14 cellular contexts compared by ENCODE assay signal in genomic region chr22:17131686-17132085, GRCh38. TPM values are rescaled to one million over a fixed set of nuclear protein-coding genes. Genes with fewer than 3 reads are reported as not detected.
DNase-seq lines count a peak whose midpoint lies in the region; ATAC-seq and TF ChIP-seq lines count a peak whose summit lies in the region.
"Had no signal": no experiment of that assay in that cellular context is flagged by ENCODE, and none has a peak within 500 bp of the region (broad histone marks: within the 10 kb centered on the region; RNA-seq: fewer than 3 reads in every experiment).

No MANE protein-coding gene starts in this region.

- H3K4me1 ChIP-seq in GM23338 (ENCODE audit: insufficient read depth) = no peaks in the 10 kb centered on the region
- H3K4me1 ChIP-seq in mammary epithelial cell (ENCODE audit: insufficient read depth, low read length) = no peaks in the 10 kb centered on the region
- no peaks in the 10 kb centered on the region for H3K4me1 ChIP-seq in lower lobe of right lung

- peaks cover 15% of the 10 kb centered on the region; the same call in 2 of the 3 replicates for H3K4me1 Mint-ChIP-seq in GM23338
- peaks cover 13% of the 10 kb centered on the region for H3K4me1 Mint-ChIP-seq in WTC11

- H3K9me3 ChIP-seq in neural cell (ENCODE audit: low read length) (no peaks in the 10 kb centered on the region), mammary epithelial cell (replicated peaks; ENCODE audit: insufficient read depth, low read length) (no peaks in the 10 kb centered on the region), lower lobe of right lung (no peaks in the 10 kb centered on the region)
- H3K9me3 ChIP-seq: SK-N-SH had no signal

- ATAC-seq in GM23338 (peak; percentile 94), WTC11 (peak; percentile 88), lower lobe of right lung (no peak)
- ATAC-seq: stimulated activated naive CD8-positive, alpha-beta T cell treated with anti-CD3 and anti-CD28 coated beads, Interleukin-15, amount 100 ng/mL, for 72 hours had no signal

- peaks cover 7% of the 10 kb centered on the region for H3K27me3 Mint-ChIP-seq in GM23338 (ENCODE audit: insufficient read depth, low read depth, poor library complexity)
- no peaks in the 10 kb centered on the region for H3K27me3 Mint-ChIP-seq in WTC11 (ENCODE audit: low read depth)
- H3K27me3 Mint-ChIP-seq: stimulated activated naive CD8-positive, alpha-beta T cell treated with anti-CD3 and anti-CD28 coated beads, Interleukin-15, amount 100 ng/mL, for 72 hours had no signal

- H3K27ac Mint-ChIP-seq in GM23338 (no peak overlapping the region), WTC11 (no peak overlapping the region)

- peak; percentile 74 for TF ChIP-seq RAD21 in neural cell (conservative IDR thresholded peaks at IDR 0.05)

- TF ChIP-seq CTCF in GM23338 (conservative IDR thresholded peaks at IDR 0.05; ENCODE audit: low read depth in 2 of 2) (0 out of 4 replicates have a peak, but pooled peaks of 1 of the 2 experiments have one; percentile 1), WTC11 (IDR thresholded peaks at IDR 0.05) (no peak), neural cell (IDR thresholded peaks at IDR 0.05; ENCODE audit: poor library complexity, severe bottlenecking) (peak; percentile 79), mammary epithelial cell (conservative IDR thresholded peaks at IDR 0.05 in 1 of 2, IDR thresholded peaks at IDR 0.05 in 1 of 2; ENCODE audit: extremely low read depth in 1 of 2, insufficient read depth in 1 of 2, low read depth in 1 of 2, low read length in 2 of 2) (no peak), lower lobe of right lung (IDR thresholded peaks at IDR 0.05) (no peak)

- H3K9me3 Mint-ChIP-seq in GM23338 (no peaks in the 10 kb centered on the region), WTC11 (no peaks in the 10 kb centered on the region)
- H3K9me3 Mint-ChIP-seq: stimulated activated naive CD8-positive, alpha-beta T cell treated with anti-CD3 and anti-CD28 coated beads, Interleukin-15, amount 100 ng/mL, for 72 hours had no signal

- CTCF ChIA-PET in WTC11 (lab: Charles Lee) (interaction anchor here (0.7 to 2.1 kb wide), 16 partner anchors 12 to 655 kb away, joined by 3 to 21 read pairs (median 4); no protein-coding TSS in a partner anchor), mammary epithelial cell (lab: Charles Lee; ENCODE audit: low non-redundant PET) (no interaction called here)

- BruUV-seq in mammary epithelial cell (replicated peaks; lab: Mats Ljungman, UMichigan) = no TSS peak

- H3F3A ChIP-seq in GM23338 (replicated peaks; ENCODE audit: low read depth) (0 out of 2 replicates have a peak, but pooled peaks cover 3% of the 10 kb centered on the region), neural cell (ENCODE audit: insufficient read depth, low read length, poor library complexity, severe bottlenecking) (no peaks in the 10 kb centered on the region)

- no peaks in the 10 kb centered on the region; the same call in 1 of the 2 replicates for H4K20me1 ChIP-seq in GM23338 (replicated peaks; ENCODE audit: insufficient read depth)
- no peaks in the 10 kb centered on the region for H4K20me1 ChIP-seq in neural cell (ENCODE audit: insufficient read depth)
- H4K20me1 ChIP-seq in mammary epithelial cell (ENCODE audit: insufficient read depth, low read length) = no peaks in the 10 kb centered on the region

- no peaks in the 10 kb centered on the region for H3K79me2 ChIP-seq in GM23338 (replicated peaks; ENCODE audit: insufficient read depth)
- no peaks in the 10 kb centered on the region for H3K79me2 ChIP-seq in neural cell (replicated peaks; ENCODE audit: insufficient read depth, low read length)
- no peaks in the 10 kb centered on the region for H3K79me2 ChIP-seq in mammary epithelial cell (ENCODE audit: insufficient read depth, low read length)

- dilution Hi-C loops in mammary epithelial cell (cut with HindIII; ENCODE audit: low sequenced_read_pairs) = no loop called here

- POLR2A ChIA-PET in WTC11 (lab: Charles Lee) = interaction anchor here (0.6 kb wide), 1 partner anchor 13 kb away, joined by 3 read pairs; no protein-coding TSS in a partner anchor

- peak; percentile 57 for TF ChIP-seq EP300 in neural cell (conservative IDR thresholded peaks at IDR 0.05; ENCODE audit: poor library complexity, severe bottlenecking)

- in situ Hi-C loops in mammary epithelial cell (cut with MboI; ENCODE audit: low sequenced_read_pairs in 2 of 2) = no loop called here

- no peaks in the 10 kb centered on the region for H3K9me2 ChIP-seq in GM23338 (ENCODE audit: insufficient read depth)
- H3K9me2 ChIP-seq in neural cell (ENCODE audit: insufficient read depth, low read length) = no peaks in the 10 kb centered on the region
- H3K9me2 ChIP-seq: SK-N-SH had no signal

- H2AFZ ChIP-seq in GM23338 (no peak overlapping the region), neural cell (ENCODE audit: low read depth, low read length) (no peak overlapping the region), mammary epithelial cell (ENCODE audit: low read depth, low read length) (no peak overlapping the region)

- H3K36me3 ChIP-seq in GM23338 (ENCODE audit: insufficient read depth) = no peaks in the 10 kb centered on the region
- no peaks in the 10 kb centered on the region for H3K36me3 ChIP-seq in neural cell (ENCODE audit: insufficient read depth, low read length)
- H3K36me3 ChIP-seq in mammary epithelial cell (ENCODE audit: insufficient read depth, low read length) = no peaks in the 10 kb centered on the region
- H3K36me3 ChIP-seq in lower lobe of right lung = no peaks in the 10 kb centered on the region

- intact Hi-C loops in mammary epithelial cell (cut with micrococcal nuclease) (no loop called here), lower lobe of right lung (cut with DNase I) (no loop called here)

- H3K9ac ChIP-seq in neural cell (ENCODE audit: low read length) (peak overlapping the region; percentile 28), mammary epithelial cell (ENCODE audit: insufficient read depth, low read length) (no peak overlapping the region)
- H3K9ac ChIP-seq: SK-N-SH had no signal

- H3K4me2 ChIP-seq in GM23338 (no peak overlapping the region), neural cell (ENCODE audit: low read length) (peak overlapping the region; percentile 11), mammary epithelial cell (ENCODE audit: insufficient read depth, low read depth, low read length) (no peak overlapping the region)
- H3K4me2 ChIP-seq: SK-N-SH had no signal

- H3K27me3 ChIP-seq in GM23338 (ENCODE audit: insufficient read depth) = no peaks in the 10 kb centered on the region
- H3K27me3 ChIP-seq in neural cell (ENCODE audit: insufficient read depth, low read depth, low read length) = no peaks in the 10 kb centered on the region
- no peaks in the 10 kb centered on the region for H3K27me3 ChIP-seq in mammary epithelial cell (ENCODE audit: insufficient read depth, low read length)
- H3K27me3 ChIP-seq in lower lobe of right lung (ENCODE audit: low read depth) = no peaks in the 10 kb centered on the region

- H3K27ac ChIP-seq in GM23338 (ENCODE audit: low read depth) (no peak overlapping the region), neural cell (ENCODE audit: low read length) (peak overlapping the region; percentile 61), mammary epithelial cell (ENCODE audit: insufficient read depth, low read depth, low read length) (no peak overlapping the region), lower lobe of right lung (no peak overlapping the region)

- no peak overlapping the region for H3K4me3 ChIP-seq in GM23338
- H3K4me3 ChIP-seq in neural cell (ENCODE audit: low read length) = peak overlapping the region; percentile 42
- no peak overlapping the region for H3K4me3 ChIP-seq in mammary epithelial cell (replicated peaks in 1 of 3; ENCODE audit: insufficient read depth in 1 of 3, low read depth in 2 of 3, low read length in 3 of 3)
- no peak overlapping the region for H3K4me3 ChIP-seq in lower lobe of right lung

- no peak overlapping the region for H3K4me3 Mint-ChIP-seq in GM23338
- no peak overlapping the region for H3K4me3 Mint-ChIP-seq in WTC11
- H3K4me3 Mint-ChIP-seq: stimulated activated naive CD8-positive, alpha-beta T cell treated with anti-CD3 and anti-CD28 coated beads, Interleukin-15, amount 100 ng/mL, for 72 hours had no signal

- DNase-seq in GM23338 (ENCODE audit: low spot score) = peak; percentile 78
- peak; percentile 29 to 75 (median 60) for DNase-seq in NCI-H1417 (lab: John Stamatoyannopoulos, UW)
- DNase-seq in WTC11 (ENCODE audit: low spot score) = peak; percentile 66
- no peak for DNase-seq in amniotic stem cell (lab: John Stamatoyannopoulos, UW)
- DNase-seq in HCEC 1CT = no peak
- DNase-seq in mammary epithelial cell = no peak
- no peak for DNase-seq in lower lobe of right lung
- DNase-seq: activated gamma-delta T cell treated with Interleukin-2 at 50 U/mL for 16 hours; DND-41; NCI-H187 treated with DMSO at 0.1 percent for 48 hours; SK-N-SH; stimulated activated CD4-positive, alpha-beta T cell treated with anti-CD3 and anti-CD28 coated beads, Interleukin-2, amount 100 ng/mL, for 48 hours; stimulated activated naive CD8-positive, alpha-beta T cell treated with anti-CD3 and anti-CD28 coated beads, Interleukin-15, amount 100 ng/mL, for 72 hours had no signal

- H3K36me3 Mint-ChIP-seq in GM23338 (ENCODE audit: low read depth) = peaks cover 10% of the 10 kb centered on the region; the same call in 1 of the 3 replicates
- H3K36me3 Mint-ChIP-seq in WTC11 = no peaks in the 10 kb centered on the region; the same call in 1 of the 2 replicates

- 44% methylated on average over 5 of the region's 5 CpGs for WGBS in mammary epithelial cell (ENCODE audit: low coverage, missing lambda C conversion rate)

RNA-seq across cellular contexts. Expression of gene TMEM121B, which starts 10.5 kb away (rescaled TPM):
- total RNA-seq in GM23338 (2014; rRNA removed; shearing (Covaris generic)) = 6.4 and 7.2 TPM in 2 replicates
- 2.0 and 2.4 TPM in 2 replicates for polyA plus RNA-seq in GM23338 (2016; fragmentation: Nextera tagmentation; extraction: Ambion mirVana)
- 7.5 to 8.3 TPM (median 7.7 TPM) in 3 replicates for total RNA-seq in WTC11 (2021)
- polyA plus RNA-seq in neural cell = 15.8 and 16.8 TPM in 2 replicates
- polyA minus RNA-seq in neural cell = 24.6 and 26.7 TPM in 2 replicates
- total RNA-seq in mammary epithelial cell = under 1 TPM; 0.17 to 0.24 TPM
- 0.05 TPM for polyA plus RNA-seq in mammary epithelial cell
- polyA minus RNA-seq in mammary epithelial cell = not detected
- 0.97 TPM for total RNA-seq in lower lobe of right lung

RNA-seq across cellular contexts. Expression of gene HDHD5, which starts 27.4 kb away (rescaled TPM):
- total RNA-seq in GM23338 (2014; rRNA removed; shearing (Covaris generic)) = 102 and 116 TPM in 2 replicates
- polyA plus RNA-seq in GM23338 (2016; fragmentation: Nextera tagmentation; extraction: Ambion mirVana) (54.9 and 70.0 TPM in 2 replicates), neural cell (91.3 and 95.3 TPM in 2 replicates), mammary epithelial cell (54.7 TPM)
- total RNA-seq in WTC11 (2021) (84.0 to 114 TPM (median 110 TPM) in 3 replicates), mammary epithelial cell (10 to 100 TPM; 27.2 to 33.0 TPM), lower lobe of right lung (26.2 TPM)
- polyA minus RNA-seq in neural cell (44.5 and 51.9 TPM in 2 replicates), mammary epithelial cell (18.6 TPM)

RNA-seq across cellular contexts. Expression of gene IL17RA, which starts 46.9 kb away (rescaled TPM):
- total RNA-seq in GM23338 (2014; rRNA removed; shearing (Covaris generic)) = 9.6 and 11.9 TPM in 2 replicates
- polyA plus RNA-seq in GM23338 (2016; fragmentation: Nextera tagmentation; extraction: Ambion mirVana) (3.2 TPM in 2 replicates), neural cell (0.08 and 0.52 TPM in 2 replicates), mammary epithelial cell (16.4 TPM)
- total RNA-seq in WTC11 (2021) (7.9 to 8.7 TPM (median 8.2 TPM) in 3 replicates), mammary epithelial cell (10 to 100 TPM; 17.5 to 19.3 TPM), lower lobe of right lung (54.8 TPM)
- polyA minus RNA-seq in neural cell (0.12 and 0.24 TPM in 2 replicates), mammary epithelial cell (48.4 TPM)

Comparison
In these comparisons a context has a peak if more than half of its experiments do, and no peak if none do; other contexts are left out.
1. ATAC-seq: peak in GM23338 (single experiment) and WTC11 (single experiment); none in lower lobe of right lung (0 of 2).
2. DNase-seq: peak in GM23338 (single experiment), NCI-H1417 (3 of 3) and WTC11 (single experiment); none in amniotic stem cell (single experiment), HCEC 1CT (single experiment), mammary epithelial cell (single experiment) and lower lobe of right lung (single experiment).